Comparison of ENCODE assay signal across 8 cellular contexts in the genomic region with DNA sequence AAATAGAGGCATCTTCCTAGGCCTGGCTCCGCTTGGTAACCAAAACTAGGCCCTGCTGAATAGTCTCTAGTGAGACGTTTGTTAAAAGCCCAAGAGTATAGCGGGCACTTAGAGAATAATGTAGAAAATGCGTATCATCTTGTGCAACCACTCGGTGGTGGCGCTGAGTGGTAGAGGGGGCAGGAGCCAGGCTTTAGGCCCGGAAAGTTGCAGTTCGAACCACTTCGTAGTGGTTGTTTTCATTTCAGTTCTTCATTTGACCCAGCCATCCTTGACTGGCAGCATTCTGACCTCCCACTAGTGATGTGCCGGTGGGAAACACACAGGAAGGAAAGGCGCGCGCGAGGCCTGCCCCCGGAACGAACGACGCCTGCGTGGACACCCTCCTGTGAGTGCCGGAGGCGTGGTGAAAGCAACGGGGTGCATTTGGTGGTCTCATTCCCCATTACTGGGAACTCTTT. TPM values are rescaled to one million over a fixed set of nuclear protein-coding genes. Genes with fewer than 3 reads are reported as not detected.
DNase-seq lines count a peak whose midpoint lies in the region; ATAC-seq and TF ChIP-seq lines count a peak whose summit lies in the region.

No MANE protein-coding gene starts in this region.

- H3K4me2 ChIP-seq in KMS-11 = peak overlapping the region; percentile 81

- 0 out of 2 replicates have a peak, but pooled peaks have one; percentile 12 for TF ChIP-seq CTCF in KMS-11 (conservative IDR thresholded peaks at IDR 0.05; ENCODE audit: low read depth, low read length)
- TF ChIP-seq CTCF in kidney epithelial cell (IDR thresholded peaks at IDR 0.05; ENCODE audit: insufficient read depth, low read length, poor library complexity, severe bottlenecking) = no peak

- H3K27ac Mint-ChIP-seq in CD4-positive, CD25-positive, alpha-beta regulatory T cell = peak overlapping the region; percentile 39 to 86 (median 67)
- H3K27ac Mint-ChIP-seq in activated T-helper 17 cell treated with anti-CD3 and anti-CD28 coated beads, Interleukin-2, amount 50 U/mL, for 72 hours = peak overlapping the region; percentile 88

- peak overlapping the region; percentile 46 to 86 (median 78) for H3K4me3 Mint-ChIP-seq in CD4-positive, CD25-positive, alpha-beta regulatory T cell
- peak overlapping the region; percentile 82 for H3K4me3 Mint-ChIP-seq in activated T-helper 17 cell treated with anti-CD3 and anti-CD28 coated beads, Interleukin-2, amount 50 U/mL, for 72 hours

- H3K4me3 ChIP-seq in CD4-positive, CD25-positive, alpha-beta regulatory T cell (ENCODE audit: low read depth, low read length) = peak overlapping the region; percentile 30
- H3K4me3 ChIP-seq in KMS-11 (IDR thresholded peaks at IDR 0.05; ENCODE audit: insufficient read depth, low read depth, low read length) (no peak overlapping the region), kidney epithelial cell (ENCODE audit: low read depth, low read length) (peak overlapping the region; percentile 14)

- ATAC-seq in CD4-positive, CD25-positive, alpha-beta regulatory T cell (ENCODE audit: low read depth in 2 of 2) = no peak
- ATAC-seq in activated T-helper 17 cell treated with anti-CD3 and anti-CD28 coated beads, Interleukin-2, amount 50 U/mL, for 72 hours (replicated peaks) = peak; percentile 31
- ATAC-seq in HG02759 (IDR thresholded peaks at IDR 0.05; ENCODE audit: unreplicated experiment) (no peak), HG02970 (IDR thresholded peaks at IDR 0.05; ENCODE audit: low FRiP score, unreplicated experiment) (no peak)

- peaks cover 44% of the 10 kb centered on the region for H3K27me3 Mint-ChIP-seq in CD4-positive, CD25-positive, alpha-beta regulatory T cell
- peaks cover 28% of the 10 kb centered on the region for H3K27me3 Mint-ChIP-seq in activated T-helper 17 cell treated with anti-CD3 and anti-CD28 coated beads, Interleukin-2, amount 50 U/mL, for 72 hours

- peak overlapping the region; percentile 99 for H2AFZ ChIP-seq in KMS-11 (ENCODE audit: low read depth)

- H3K27me3 ChIP-seq in CD4-positive, CD25-positive, alpha-beta regulatory T cell (ENCODE audit: control insufficient read depth, insufficient read depth, low read length) = peaks cover 22% of the 10 kb centered on the region
- H3K27me3 ChIP-seq in KMS-11 (ENCODE audit: insufficient read depth, low read depth) (no peaks in the 10 kb centered on the region), kidney epithelial cell (ENCODE audit: control insufficient read depth, insufficient read depth, low read length) (no peaks in the 10 kb centered on the region)

- peaks cover 6% of the 10 kb centered on the region for H3K4me1 ChIP-seq in CD4-positive, CD25-positive, alpha-beta regulatory T cell (ENCODE audit: control insufficient read depth, insufficient read depth, low read length, poor library complexity, severe bottlenecking)
- peaks cover 6% of the 10 kb centered on the region for H3K4me1 ChIP-seq in KMS-11 (ENCODE audit: low read depth, poor library complexity, severe bottlenecking)

- H3K36me3 ChIP-seq in CD4-positive, CD25-positive, alpha-beta regulatory T cell (ENCODE audit: control insufficient read depth, insufficient read depth, low read length) = no peaks in the 10 kb centered on the region
- H3K36me3 ChIP-seq in KMS-11 (ENCODE audit: insufficient read depth) (no peaks in the 10 kb centered on the region), kidney epithelial cell (ENCODE audit: control insufficient read depth, insufficient read depth, low read length) (no peaks in the 10 kb centered on the region)

- DNase-seq in CD4-positive, CD25-positive, alpha-beta regulatory T cell = peak in 1 of 3 donors; percentile 15
- DNase-seq in kidney epithelial cell (ENCODE audit: low read depth) (no peak), retina (no peak), amniotic stem cell (lab: John Stamatoyannopoulos, UW) (no peak)

- no peaks in the 10 kb centered on the region for H4K20me1 ChIP-seq in KMS-11 (ENCODE audit: insufficient read depth)

- peaks cover 0 to 20% (median 9%) of the 10 kb centered on the region in 7 donors for H3K9me3 Mint-ChIP-seq in CD4-positive, CD25-positive, alpha-beta regulatory T cell
- H3K9me3 Mint-ChIP-seq in activated T-helper 17 cell treated with anti-CD3 and anti-CD28 coated beads, Interleukin-2, amount 50 U/mL, for 72 hours = no peaks in the 10 kb centered on the region

- H3K27ac ChIP-seq in CD4-positive, CD25-positive, alpha-beta regulatory T cell (ENCODE audit: insufficient read depth, low read length, poor library complexity, severe bottlenecking) = no peak overlapping the region
- H3K27ac ChIP-seq in KMS-11 = peak overlapping the region; percentile 48

- H3K4me1 Mint-ChIP-seq in CD4-positive, CD25-positive, alpha-beta regulatory T cell = peaks cover 4 to 22% (median 12%) of the 10 kb centered on the region in 4 donors
- no peaks in the 10 kb centered on the region for H3K4me1 Mint-ChIP-seq in activated T-helper 17 cell treated with anti-CD3 and anti-CD28 coated beads, Interleukin-2, amount 50 U/mL, for 72 hours

- H3K9me3 ChIP-seq in CD4-positive, CD25-positive, alpha-beta regulatory T cell (ENCODE audit: control insufficient read depth in 2 of 2, low read length in 2 of 2) = no peaks in the 10 kb centered on the region

- peak overlapping the region; percentile 19; the same call in 1 of the 2 replicates for H3K9ac ChIP-seq in KMS-11

- H3K79me2 ChIP-seq in KMS-11 (ENCODE audit: insufficient read depth, low read depth) = no peaks in the 10 kb centered on the region

- H3K36me3 Mint-ChIP-seq in CD4-positive, CD25-positive, alpha-beta regulatory T cell = no peaks in the 10 kb centered on the region
- H3K36me3 Mint-ChIP-seq in activated T-helper 17 cell treated with anti-CD3 and anti-CD28 coated beads, Interleukin-2, amount 50 U/mL, for 72 hours (ENCODE audit: low read depth) = peaks cover 10% of the 10 kb centered on the region

RNA-seq across cellular contexts. Expression of a gene that starts 18.0 kb away (rescaled TPM):
- total RNA-seq in CD4-positive, CD25-positive, alpha-beta regulatory T cell = not detected
- not detected for polyA plus RNA-seq in CD4-positive, CD25-positive, alpha-beta regulatory T cell
- total RNA-seq in activated T-helper 17 cell treated with anti-CD3 and anti-CD28 coated beads, Interleukin-2, amount 50 U/mL, for 72 hours = not detected
- total RNA-seq in kidney epithelial cell = not detected in 2 replicates

RNA-seq across cellular contexts. Expression of a gene that starts 28.1 kb away (rescaled TPM):
- not detected for total RNA-seq in CD4-positive, CD25-positive, alpha-beta regulatory T cell
- not detected for polyA plus RNA-seq in CD4-positive, CD25-positive, alpha-beta regulatory T cell
- not detected for total RNA-seq in activated T-helper 17 cell treated with anti-CD3 and anti-CD28 coated beads, Interleukin-2, amount 50 U/mL, for 72 hours
- total RNA-seq in kidney epithelial cell = not detected in 2 replicates
